In the genomic region with DNA sequence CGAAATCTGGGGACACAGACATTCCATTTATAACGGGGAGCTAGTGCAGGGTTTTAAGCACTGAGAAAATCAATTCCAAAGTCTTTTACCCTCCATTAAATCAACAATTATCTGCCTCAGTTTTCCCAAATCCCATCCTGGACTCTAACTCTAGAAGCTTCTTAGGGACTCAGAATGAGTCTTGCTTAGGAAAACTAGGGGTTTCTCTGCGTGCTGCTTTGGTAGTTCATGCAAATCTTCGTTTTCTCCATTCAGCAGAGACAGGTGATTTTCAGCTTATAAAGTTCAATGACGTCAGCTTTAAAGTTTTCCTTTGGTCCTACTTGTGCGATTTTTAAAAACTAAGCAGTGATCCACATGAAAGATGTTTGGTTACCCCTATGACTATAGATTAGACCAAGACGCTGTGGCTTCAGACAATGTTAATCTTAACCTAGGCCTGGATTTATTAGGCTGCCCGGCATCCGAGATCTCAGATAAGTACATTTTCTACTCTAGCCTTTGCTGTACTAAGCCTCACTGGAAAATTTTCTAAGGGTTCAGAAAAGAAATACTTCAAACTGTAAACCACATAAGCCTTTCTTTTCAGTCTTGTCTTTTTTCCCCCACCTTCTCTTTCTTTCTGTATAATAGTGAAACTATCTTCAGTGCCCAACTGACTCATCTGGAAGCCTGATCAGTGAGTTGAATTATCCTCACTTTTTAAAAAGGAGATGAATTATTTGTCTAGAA, we compare ENCODE assay signal across 11 cellular contexts.
A peak's percentile ranks its signal among the peaks of the same experiment; 100 is the strongest.
DNase-seq lines count a peak whose midpoint lies in the region; ATAC-seq, FAIRE-seq and TF ChIP-seq lines count a peak whose summit lies in the region.
"Had no signal": no experiment of that assay in that cellular context is flagged by ENCODE, and none has a peak within 500 bp of the region (broad histone marks: within the 10 kb centered on the region; RNA-seq: fewer than 3 reads in every experiment).

No MANE protein-coding gene starts in this region.

- H3K27me3 Mint-ChIP-seq in activated T-helper 2 cell treated with anti-CD3 and anti-CD28 coated beads, Interferon-gamma antibody, Interleukin-2, Interleukin-4, amounts not matched to agents 10 μg/mL and 5 μg/mL and 100 μg/mL, durations not matched to agents 14 hours and 24 hours and 36 hours (ENCODE audit: low read depth): no peaks in the 10 kb centered on the region

- intact Hi-C loops in activated T-helper 2 cell treated with anti-CD3 and anti-CD28 coated beads, Interferon-gamma antibody, Interleukin-2, Interleukin-4, amounts not matched to agents 10 μg/mL and 5 μg/mL and 100 μg/mL, durations not matched to agents 14 hours and 24 hours and 36 hours (cut with micrococcal nuclease): loop anchor here (1.0 to 2.0 kb wide), 3 partner anchors 49 to 373 kb away; partner anchors contain the start of gene GATB
- intact Hi-C loops in cardiac septum (cut with DNase I): no loop called here

- ATAC-seq in GM19463 (IDR thresholded peaks at IDR 0.05; ENCODE audit: unreplicated experiment): peak; percentile 60
- ATAC-seq in HG03039 (IDR thresholded peaks at IDR 0.05; ENCODE audit: unreplicated experiment): peak; percentile 61
- no peak for ATAC-seq in SK-N-SH treated with all-trans-retinoic acid at 6 μM for 48 hours

- H3K36me3 Mint-ChIP-seq in activated T-helper 2 cell treated with anti-CD3 and anti-CD28 coated beads, Interferon-gamma antibody, Interleukin-2, Interleukin-4, amounts not matched to agents 10 μg/mL and 5 μg/mL and 100 μg/mL, durations not matched to agents 14 hours and 24 hours and 36 hours (ENCODE audit: low read depth): no peaks in the 10 kb centered on the region

- peak overlapping the region; percentile 46 for H3K27ac Mint-ChIP-seq in activated T-helper 2 cell treated with anti-CD3 and anti-CD28 coated beads, Interferon-gamma antibody, Interleukin-2, Interleukin-4, amounts not matched to agents 10 μg/mL and 5 μg/mL and 100 μg/mL, durations not matched to agents 14 hours and 24 hours and 36 hours

- FAIRE-seq in GM18507 (lab: Jason Lieb, UNC): peak; percentile 85
- FAIRE-seq: H1, kidney had no signal

- DNase-seq in GM18507 (ENCODE audit: extremely low spot score, insufficient read length, low read depth) (no peak), cardiac septum (ENCODE audit: low spot score) (no peak), NCI-H1694 (lab: John Stamatoyannopoulos, UW) (no peak), HPDE6-E6E7 (ENCODE audit: extremely low spot score) (no peak)
- no peak for DNase-seq in activated T-helper 2 cell treated with anti-CD3 and anti-CD28 coated beads, Interferon-gamma antibody, Interleukin-2, Interleukin-4, amounts not matched to agents 10 μg/mL and 5 μg/mL and 100 μg/mL, durations not matched to agents 14 hours and 24 hours and 36 hours (ENCODE audit: low spot score)
- DNase-seq: DMS79, kidney had no signal

- H3K4me3 Mint-ChIP-seq in activated T-helper 2 cell treated with anti-CD3 and anti-CD28 coated beads, Interferon-gamma antibody, Interleukin-2, Interleukin-4, amounts not matched to agents 10 μg/mL and 5 μg/mL and 100 μg/mL, durations not matched to agents 14 hours and 24 hours and 36 hours (ENCODE audit: low read depth): no peak overlapping the region

- H3K4me1 Mint-ChIP-seq in activated T-helper 2 cell treated with anti-CD3 and anti-CD28 coated beads, Interferon-gamma antibody, Interleukin-2, Interleukin-4, amounts not matched to agents 10 μg/mL and 5 μg/mL and 100 μg/mL, durations not matched to agents 14 hours and 24 hours and 36 hours (ENCODE audit: low read depth): peaks cover 22% of the 10 kb centered on the region

- peaks cover 3% of the 10 kb centered on the region for H3K9me3 Mint-ChIP-seq in activated T-helper 2 cell treated with anti-CD3 and anti-CD28 coated beads, Interferon-gamma antibody, Interleukin-2, Interleukin-4, amounts not matched to agents 10 μg/mL and 5 μg/mL and 100 μg/mL, durations not matched to agents 14 hours and 24 hours and 36 hours

TF ChIP-seq in SK-N-SH treated with all-trans-retinoic acid at 6 μM for 48 hours, 23 proteins besides CTCF, POLR2A, EP300 and RAD21 (continues in another document):
- TF ChIP-seq, protein P1, sequence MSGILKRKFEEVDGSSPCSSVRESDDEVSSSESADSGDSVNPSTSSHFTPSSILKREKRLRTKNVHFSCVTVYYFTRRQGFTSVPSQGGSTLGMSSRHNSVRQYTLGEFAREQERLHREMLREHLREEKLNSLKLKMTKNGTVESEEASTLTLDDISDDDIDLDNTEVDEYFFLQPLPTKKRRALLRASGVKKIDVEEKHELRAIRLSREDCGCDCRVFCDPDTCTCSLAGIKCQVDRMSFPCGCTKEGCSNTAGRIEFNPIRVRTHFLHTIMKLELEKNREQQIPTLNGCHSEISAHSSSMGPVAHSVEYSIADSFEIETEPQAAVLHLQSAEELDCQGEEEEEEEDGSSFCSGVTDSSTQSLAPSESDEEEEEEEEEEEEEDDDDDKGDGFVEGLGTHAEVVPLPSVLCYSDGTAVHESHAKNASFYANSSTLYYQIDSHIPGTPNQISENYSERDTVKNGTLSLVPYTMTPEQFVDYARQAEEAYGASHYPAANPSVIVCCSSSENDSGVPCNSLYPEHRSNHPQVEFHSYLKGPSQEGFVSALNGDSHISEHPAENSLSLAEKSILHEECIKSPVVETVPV (CRISPR knock-in tag; IDR thresholded peaks at IDR 0.05): no peak
- TF ChIP-seq GLIS3 (CRISPR knock-in tag; IDR thresholded peaks at IDR 0.05): no peak
- TF ChIP-seq ISL1 (CRISPR knock-in tag; IDR thresholded peaks at IDR 0.05): no peak
- TF ChIP-seq, protein P2, sequence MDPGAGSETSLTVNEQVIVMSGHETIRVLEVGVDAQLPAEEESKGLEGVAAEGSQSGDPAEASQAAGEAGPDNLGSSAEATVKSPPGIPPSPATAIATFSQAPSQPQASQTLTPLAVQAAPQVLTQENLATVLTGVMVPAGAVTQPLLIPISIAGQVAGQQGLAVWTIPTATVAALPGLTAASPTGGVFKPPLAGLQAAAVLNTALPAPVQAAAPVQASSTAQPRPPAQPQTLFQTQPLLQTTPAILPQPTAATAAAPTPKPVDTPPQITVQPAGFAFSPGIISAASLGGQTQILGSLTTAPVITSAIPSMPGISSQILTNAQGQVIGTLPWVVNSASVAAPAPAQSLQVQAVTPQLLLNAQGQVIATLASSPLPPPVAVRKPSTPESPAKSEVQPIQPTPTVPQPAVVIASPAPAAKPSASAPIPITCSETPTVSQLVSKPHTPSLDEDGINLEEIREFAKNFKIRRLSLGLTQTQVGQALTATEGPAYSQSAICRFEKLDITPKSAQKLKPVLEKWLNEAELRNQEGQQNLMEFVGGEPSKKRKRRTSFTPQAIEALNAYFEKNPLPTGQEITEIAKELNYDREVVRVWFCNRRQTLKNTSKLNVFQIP (CRISPR knock-in tag; IDR thresholded peaks at IDR 0.05; ENCODE audit: borderline replicate concordance, low read depth): no peak
- no peak for TF ChIP-seq ZNF565 (CRISPR knock-in tag; conservative IDR thresholded peaks at IDR 0.05; ENCODE audit: low read depth)
- no peak for TF ChIP-seq ZNF8 (CRISPR knock-in tag; IDR thresholded peaks at IDR 0.05)
- TF ChIP-seq TCF4 (CRISPR knock-in tag; IDR thresholded peaks at IDR 0.05; ENCODE audit: borderline replicate concordance): no peak
- TF ChIP-seq CSDC2 (CRISPR knock-in tag; IDR thresholded peaks at IDR 0.05): no peak
- TF ChIP-seq, protein P3, sequence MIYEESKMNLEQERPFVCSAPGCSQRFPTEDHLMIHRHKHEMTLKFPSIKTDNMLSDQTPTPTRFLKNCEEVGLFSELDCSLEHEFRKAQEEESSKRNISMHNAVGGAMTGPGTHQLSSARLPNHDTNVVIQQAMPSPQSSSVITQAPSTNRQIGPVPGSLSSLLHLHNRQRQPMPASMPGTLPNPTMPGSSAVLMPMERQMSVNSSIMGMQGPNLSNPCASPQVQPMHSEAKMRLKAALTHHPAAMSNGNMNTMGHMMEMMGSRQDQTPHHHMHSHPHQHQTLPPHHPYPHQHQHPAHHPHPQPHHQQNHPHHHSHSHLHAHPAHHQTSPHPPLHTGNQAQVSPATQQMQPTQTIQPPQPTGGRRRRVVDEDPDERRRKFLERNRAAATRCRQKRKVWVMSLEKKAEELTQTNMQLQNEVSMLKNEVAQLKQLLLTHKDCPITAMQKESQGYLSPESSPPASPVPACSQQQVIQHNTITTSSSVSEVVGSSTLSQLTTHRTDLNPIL (CRISPR knock-in tag; IDR thresholded peaks at IDR 0.05; ENCODE audit: low read depth): no peak
- no peak for TF ChIP-seq PATZ1 (CRISPR knock-in tag; IDR thresholded peaks at IDR 0.05; ENCODE audit: borderline replicate concordance)
